1 cellular context compared by ENCODE assay signal in genomic region chr3:50124363-50125226, GRCh38.
TF ChIP-seq lines count a peak whose summit lies in the region.

No MANE protein-coding gene starts in this region.

TF ChIP-seq in GM12878, 131 proteins besides CTCF, POLR2A, EP300 and RAD21:
- TF ChIP-seq TCF12 (IDR thresholded peaks at IDR 0.05; ENCODE audit: low read depth, low read length) = no peak
- TF ChIP-seq ZZZ3 (IDR thresholded peaks at IDR 0.05; ENCODE audit: control insufficient read depth, insufficient read length, low read depth) = no peak
- TF ChIP-seq BCL11A (IDR thresholded peaks at IDR 0.05; ENCODE audit: low read depth, low read length) = no peak
- no peak for TF ChIP-seq IKZF2 (IDR thresholded peaks at IDR 0.05)
- TF ChIP-seq TARDBP (IDR thresholded peaks at IDR 0.05; ENCODE audit: borderline replicate concordance) = no peak
- TF ChIP-seq MEF2A (IDR thresholded peaks at IDR 0.05; ENCODE audit: insufficient read depth, low read depth, low read length) = no peak
TF ChIP-seq in GM12878: peak in this region for 0.
